9 cellular contexts compared by ENCODE assay signal in genomic region chr9:119026120-119026519, GRCh38.
DNase-seq lines count a peak whose midpoint lies in the region; ATAC-seq and TF ChIP-seq lines count a peak whose summit lies in the region.
"Had no signal": no experiment of that assay in that cellular context is flagged by ENCODE, and none has a peak within 500 bp of the region (broad histone marks: within the 10 kb centered on the region; RNA-seq: fewer than 3 reads in every experiment).

No MANE protein-coding gene starts in this region.

- no peaks in the 10 kb centered on the region for H3K79me2 ChIP-seq in osteoblast (ENCODE audit: insufficient read depth, low read length)

- no peaks in the 10 kb centered on the region for H3K27me3 ChIP-seq in osteoblast (ENCODE audit: insufficient read depth, low read length)

- peak; percentile 82 for DNase-seq in AG20443 (ENCODE audit: low spot score)
- DNase-seq in NCI-H2196 treated with DMSO at 0.1 percent for 48 hours (lab: John Stamatoyannopoulos, UW; ENCODE audit: unreplicated experiment), result peak; percentile 84
- peak; percentile 60 for DNase-seq in fibroblast of mammary gland (ENCODE audit: low read depth)
- DNase-seq in osteoblast (ENCODE audit: insufficient read length, low spot score, missing footprints), result peak; percentile 65
- DNase-seq in AML-193 (lab: John Stamatoyannopoulos, UW), result no peak

- ATAC-seq in HG02870 (IDR thresholded peaks at IDR 0.05; ENCODE audit: unreplicated experiment) (no peak), GM21390 (IDR thresholded peaks at IDR 0.05; ENCODE audit: unreplicated experiment) (no peak), HG03457 (IDR thresholded peaks at IDR 0.05; ENCODE audit: unreplicated experiment) (no peak)

- no peaks in the 10 kb centered on the region for H3K9me3 ChIP-seq in osteoblast (ENCODE audit: low read depth, low read length)

- no peak for TF ChIP-seq CTCF in fibroblast of mammary gland (conservative IDR thresholded peaks at IDR 0.05; ENCODE audit: control insufficient read depth, insufficient read depth, low read depth, low read length)
- no peak for TF ChIP-seq CTCF in osteoblast (IDR thresholded peaks at IDR 0.05; ENCODE audit: extremely low read depth, low read depth, low read length)

- H4K20me1 ChIP-seq in osteoblast (ENCODE audit: insufficient read depth, low read length), result no peaks in the 10 kb centered on the region

- no peaks in the 10 kb centered on the region for H3K36me3 ChIP-seq in osteoblast (ENCODE audit: insufficient read depth, low read length)

- no peak overlapping the region for H2AFZ ChIP-seq in osteoblast (ENCODE audit: low read length)

- no peak overlapping the region for H3K4me2 ChIP-seq in osteoblast (ENCODE audit: insufficient read depth, low read length)

- H3K4me3 ChIP-seq in fibroblast of mammary gland (ENCODE audit: control insufficient read depth, low read depth, low read length), result no peak overlapping the region
- H3K4me3 ChIP-seq in osteoblast (ENCODE audit: insufficient read depth, low read length), result no peak overlapping the region

- no peak overlapping the region for H3K27ac ChIP-seq in osteoblast (ENCODE audit: low read depth, low read length)
- H3K27ac ChIP-seq: C4-2B had no signal

- H3K4me1 ChIP-seq in osteoblast (ENCODE audit: insufficient read depth, low read length), result peaks cover 3% of the 10 kb centered on the region

Comparison
In these comparisons a context has a peak if more than half of its experiments do, and no peak if none do; other contexts are left out.
1. DNase-seq: peak in AG20443 (single experiment), NCI-H2196 treated with DMSO at 0.1 percent for 48 hours (single experiment), fibroblast of mammary gland (single experiment) and osteoblast (single experiment); none in AML-193 (0 of 2).